18 cellular contexts compared by ENCODE assay signal in the genomic region with DNA sequence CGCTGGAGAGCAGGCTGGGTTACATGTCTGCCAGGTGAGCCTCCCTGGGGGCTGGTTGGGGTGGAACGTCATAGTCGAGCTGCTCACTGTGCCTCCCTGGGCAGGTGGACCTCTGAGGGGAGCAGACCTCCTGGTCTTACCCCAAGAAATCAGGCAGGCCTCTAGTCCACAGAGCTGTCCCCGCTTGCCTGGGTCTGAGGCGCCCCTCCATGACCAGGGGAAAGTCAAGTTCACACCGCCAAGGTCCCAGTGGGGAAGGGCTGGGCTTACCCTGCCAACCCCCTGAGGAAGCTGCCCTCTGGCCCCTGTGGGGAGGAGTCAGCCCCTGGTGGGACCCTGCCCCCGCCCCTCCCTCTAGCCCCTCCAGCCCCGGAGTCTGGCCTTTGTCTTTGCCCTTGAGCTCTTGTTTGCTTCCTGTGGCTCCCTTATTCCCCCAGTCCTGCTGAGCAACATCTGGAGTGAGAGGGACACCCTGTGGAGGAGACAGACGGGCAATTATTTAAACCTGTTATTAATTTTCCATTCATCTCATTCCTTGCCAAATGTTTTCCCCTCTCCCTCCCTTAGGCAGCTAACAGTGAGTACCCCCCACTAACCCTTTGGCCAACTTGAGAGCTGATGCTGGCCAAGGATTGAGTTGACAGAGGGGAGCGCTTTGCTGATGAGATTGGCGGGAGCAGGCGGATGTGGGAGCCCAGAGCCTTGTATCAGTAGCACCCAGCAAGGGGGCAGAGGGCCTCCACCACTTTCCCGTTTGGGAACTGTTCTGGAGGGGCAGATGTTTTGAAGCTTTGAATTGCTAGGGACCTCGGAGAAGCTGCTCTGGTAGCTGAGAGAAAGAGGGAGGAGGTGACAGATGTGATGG.
DNase-seq lines count a peak whose midpoint lies in the region; ATAC-seq, FAIRE-seq and TF ChIP-seq lines count a peak whose summit lies in the region.
"Had no signal": no experiment of that assay in that cellular context is flagged by ENCODE, and none has a peak within 500 bp of the region (broad histone marks: within the 10 kb centered on the region; RNA-seq: fewer than 3 reads in every experiment).

No MANE protein-coding gene starts in this region.

- intact Hi-C loops in GM12878 (cut with micrococcal nuclease; ENCODE audit: unreplicated experiment) (no loop called here), sigmoid colon (cut with DNase I) (no loop called here), esophagus squamous epithelium (cut with DNase I) (no loop called here)

- H3K4me3 ChIP-seq in GM12878 (no peak overlapping the region), sigmoid colon (no peak overlapping the region), esophagus squamous epithelium (no peak overlapping the region)
- H3K4me3 ChIP-seq: thyroid gland had no signal

- DNase-seq in NCI-H2107 treated with DMSO at 0.1 percent for 48 hours (lab: John Stamatoyannopoulos, UW; ENCODE audit: unreplicated experiment): peak; percentile 7
- no peak for DNase-seq in NCI-H2107 (lab: John Stamatoyannopoulos, UW)
- DNase-seq in NCI-H2081 treated with DMSO at 0.1 percent for 48 hours (lab: John Stamatoyannopoulos, UW): peak; percentile 73
- DNase-seq in GM12878 (ENCODE audit: low read depth, low spot score): no peak
- peak; percentile 58 for DNase-seq in sigmoid colon
- DNase-seq in esophagus squamous epithelium (lab: John Stamatoyannopoulos, UW): no peak
- DNase-seq in GM19239 (ENCODE audit: insufficient read length, low spot score): no peak
- DNase-seq: 8988T; activated CD4-positive, CD25-positive, alpha-beta regulatory T cell; activated naive CD4-positive, alpha-beta T cell; head of caudate nucleus; HFFc6; MV-4-11; T-helper 1 cell; thyroid gland had no signal

- no peaks in the 10 kb centered on the region for H4K20me1 ChIP-seq in GM12878 (ENCODE audit: control insufficient read depth, insufficient read depth)

- H3K36me3 ChIP-seq in GM12878 (ENCODE audit: control insufficient read depth in 2 of 2, insufficient read depth in 2 of 2, low read length in 1 of 2) (peaks cover 0 to 5% of the 10 kb centered on the region in 2 experiments; a peak in 2 of 4 replicates), sigmoid colon (peaks cover 6 to 56% (median 23%) of the 10 kb centered on the region in 4 donors), esophagus squamous epithelium (peaks cover 12 to 66% (median 15%) of the 10 kb centered on the region in 3 donors)

- H3K9me3 ChIP-seq in GM12878 (replicated peaks; ENCODE audit: control insufficient read depth, insufficient read depth, low read length) (peaks cover under 1% of the 10 kb centered on the region; the same call in 1 of the 3 replicates), sigmoid colon (peaks cover 0 to 1% (median under 1%) of the 10 kb centered on the region in 4 donors), esophagus squamous epithelium (peaks cover 0 to 4% (median 2%) of the 10 kb centered on the region in 3 donors)
- H3K9me3 ChIP-seq: thyroid gland had no signal

- in situ Hi-C loops in GM12878 (cut with MboI): no loop called here

- CTCF ChIA-PET in GM12878 (lab: Yijun Ruan, JAX): interaction anchor here (0.6 to 1.0 kb wide), 3 partner anchors 13 to 205 kb away, joined by 3 to 4 read pairs (median 3); no protein-coding TSS in a partner anchor

- TF ChIP-seq EP300 in GM12878 (IDR thresholded peaks at IDR 0.05; ENCODE audit: borderline replicate concordance in 1 of 2, control insufficient read depth in 1 of 2, low read depth in 2 of 2, low read length in 2 of 2) (no peak), sigmoid colon (IDR thresholded peaks at IDR 0.05) (no peak)

- no peak overlapping the region for H3K4me2 ChIP-seq in GM12878 (ENCODE audit: control insufficient read depth, insufficient read depth)

- TF ChIP-seq POLR2A in GM12878 (IDR thresholded peaks at IDR 0.05; ENCODE audit: low read depth, low read length): no peak
- no peak for TF ChIP-seq POLR2A in sigmoid colon (IDR thresholded peaks at IDR 0.05)
- TF ChIP-seq POLR2A in esophagus squamous epithelium (IDR thresholded peaks at IDR 0.05): no peak

- SMC1A ChIA-PET in GM12878 (lab: Charles Lee; ENCODE audit: uncharacterized antibody, unreplicated experiment): no interaction called here

- TF ChIP-seq CTCF in GM12878 (IDR thresholded peaks at IDR 0.05 in 2 of 3, conservative IDR thresholded peaks at IDR 0.05 in 1 of 3; ENCODE audit: control insufficient read depth in 2 of 3, extremely low read depth in 1 of 3, insufficient read depth in 1 of 3, low read depth in 3 of 3, low read length in 3 of 3) (no peak), sigmoid colon (IDR thresholded peaks at IDR 0.05) (no peak), esophagus squamous epithelium (IDR thresholded peaks at IDR 0.05) (no peak)

- no peak for ATAC-seq in GM12878
- no peak for ATAC-seq in GM18520 (IDR thresholded peaks at IDR 0.05; ENCODE audit: unreplicated experiment)
- ATAC-seq: esophagus mucosa had no signal

- RAD21 ChIA-PET in GM12878 (lab: Charles Lee; ENCODE audit: unreplicated experiment): no interaction called here

- FAIRE-seq in GM12878 (lab: Jason Lieb, UNC) (no peak), GM19239 (lab: Jason Lieb, UNC) (no peak)

- H3K79me2 ChIP-seq in GM12878 (ENCODE audit: control insufficient read depth, insufficient read depth, low read length): no peaks in the 10 kb centered on the region

- no peak overlapping the region for H2AFZ ChIP-seq in GM12878 (ENCODE audit: control insufficient read depth, low read depth, low read length)

- H3K27ac ChIP-seq in GM12878 (ENCODE audit: control insufficient read depth, insufficient read depth): no peak overlapping the region
- H3K27ac ChIP-seq in sigmoid colon: no peak overlapping the region
- no peak overlapping the region for H3K27ac ChIP-seq in esophagus squamous epithelium
- H3K27ac ChIP-seq: RWPE1, thyroid gland had no signal

- TF ChIP-seq RAD21 in GM12878 (IDR thresholded peaks at IDR 0.05; ENCODE audit: insufficient read depth, low read depth, low read length): 0 out of 2 replicates have a peak, but pooled peaks have one; percentile 3

- whole genome bisulfite sequencing in GM12878 (ENCODE audit: insufficient coverage, insufficient replicate concordance, low lambda C conversion rate, missing lambda C conversion rate): 87% methylated on average over 14 of the region's 14 CpGs
- WGBS in sigmoid colon, 2 donors: 89 to 94% methylated on average over 14 of the region's 14 CpGs
- 89 to 100% methylated on average over 3 to 5 of the region's 14 CpGs for WGBS in esophagus squamous epithelium, 2 donors

- H3K4me1 ChIP-seq in GM12878 (ENCODE audit: control insufficient read depth, insufficient read depth, low read length) (peaks cover 4% of the 10 kb centered on the region; the same call in 1 of the 2 replicates), sigmoid colon (no peaks in the 10 kb centered on the region), esophagus squamous epithelium (no peaks in the 10 kb centered on the region)
- H3K4me1 ChIP-seq: thyroid gland had no signal

- no peak overlapping the region for H3K9ac ChIP-seq in GM12878 (ENCODE audit: control insufficient read depth, insufficient read depth, low read length)

- H3K27me3 ChIP-seq in GM12878 (replicated peaks in 1 of 2; ENCODE audit: control insufficient read depth in 2 of 2, insufficient read depth in 2 of 2, low read length in 1 of 2): no peaks in the 10 kb centered on the region
- no peaks in the 10 kb centered on the region for H3K27me3 ChIP-seq in sigmoid colon
- no peaks in the 10 kb centered on the region for H3K27me3 ChIP-seq in esophagus squamous epithelium
- H3K27me3 ChIP-seq: thyroid gland had no signal

- no TSS peak for BruUV-seq in GM12878 (replicated peaks; lab: Mats Ljungman, UMichigan)

- POLR2A ChIA-PET in GM12878 (lab: Charles Lee): no interaction called here

TF ChIP-seq in GM12878, 131 proteins besides CTCF, POLR2A, EP300 and RAD21 (continues in another document):
- TF ChIP-seq EGR1 (IDR thresholded peaks at IDR 0.05; ENCODE audit: borderline replicate concordance in 1 of 2, low read depth in 2 of 2, low read length in 2 of 2) (no peak), STAT1 (conservative IDR thresholded peaks at IDR 0.05) (no peak)
- TF ChIP-seq, protein P1, sequence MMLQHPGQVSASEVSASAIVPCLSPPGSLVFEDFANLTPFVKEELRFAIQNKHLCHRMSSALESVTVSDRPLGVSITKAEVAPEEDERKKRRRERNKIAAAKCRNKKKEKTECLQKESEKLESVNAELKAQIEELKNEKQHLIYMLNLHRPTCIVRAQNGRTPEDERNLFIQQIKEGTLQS (IDR thresholded peaks at IDR 0.05; ENCODE audit: borderline replicate concordance, extremely low read depth, low read depth, low read length): no peak
- TF ChIP-seq, protein P2, sequence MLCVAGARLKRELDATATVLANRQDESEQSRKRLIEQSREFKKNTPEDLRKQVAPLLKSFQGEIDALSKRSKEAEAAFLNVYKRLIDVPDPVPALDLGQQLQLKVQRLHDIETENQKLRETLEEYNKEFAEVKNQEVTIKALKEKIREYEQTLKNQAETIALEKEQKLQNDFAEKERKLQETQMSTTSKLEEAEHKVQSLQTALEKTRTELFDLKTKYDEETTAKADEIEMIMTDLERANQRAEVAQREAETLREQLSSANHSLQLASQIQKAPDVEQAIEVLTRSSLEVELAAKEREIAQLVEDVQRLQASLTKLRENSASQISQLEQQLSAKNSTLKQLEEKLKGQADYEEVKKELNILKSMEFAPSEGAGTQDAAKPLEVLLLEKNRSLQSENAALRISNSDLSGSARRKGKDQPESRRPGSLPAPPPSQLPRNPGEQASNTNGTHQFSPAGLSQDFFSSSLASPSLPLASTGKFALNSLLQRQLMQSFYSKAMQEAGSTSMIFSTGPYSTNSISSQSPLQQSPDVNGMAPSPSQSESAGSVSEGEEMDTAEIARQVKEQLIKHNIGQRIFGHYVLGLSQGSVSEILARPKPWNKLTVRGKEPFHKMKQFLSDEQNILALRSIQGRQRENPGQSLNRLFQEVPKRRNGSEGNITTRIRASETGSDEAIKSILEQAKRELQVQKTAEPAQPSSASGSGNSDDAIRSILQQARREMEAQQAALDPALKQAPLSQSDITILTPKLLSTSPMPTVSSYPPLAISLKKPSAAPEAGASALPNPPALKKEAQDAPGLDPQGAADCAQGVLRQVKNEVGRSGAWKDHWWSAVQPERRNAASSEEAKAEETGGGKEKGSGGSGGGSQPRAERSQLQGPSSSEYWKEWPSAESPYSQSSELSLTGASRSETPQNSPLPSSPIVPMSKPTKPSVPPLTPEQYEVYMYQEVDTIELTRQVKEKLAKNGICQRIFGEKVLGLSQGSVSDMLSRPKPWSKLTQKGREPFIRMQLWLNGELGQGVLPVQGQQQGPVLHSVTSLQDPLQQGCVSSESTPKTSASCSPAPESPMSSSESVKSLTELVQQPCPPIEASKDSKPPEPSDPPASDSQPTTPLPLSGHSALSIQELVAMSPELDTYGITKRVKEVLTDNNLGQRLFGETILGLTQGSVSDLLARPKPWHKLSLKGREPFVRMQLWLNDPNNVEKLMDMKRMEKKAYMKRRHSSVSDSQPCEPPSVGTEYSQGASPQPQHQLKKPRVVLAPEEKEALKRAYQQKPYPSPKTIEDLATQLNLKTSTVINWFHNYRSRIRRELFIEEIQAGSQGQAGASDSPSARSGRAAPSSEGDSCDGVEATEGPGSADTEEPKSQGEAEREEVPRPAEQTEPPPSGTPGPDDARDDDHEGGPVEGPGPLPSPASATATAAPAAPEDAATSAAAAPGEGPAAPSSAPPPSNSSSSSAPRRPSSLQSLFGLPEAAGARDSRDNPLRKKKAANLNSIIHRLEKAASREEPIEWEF (IDR thresholded peaks at IDR 0.05; ENCODE audit: insufficient replicate concordance, low read depth, low read length): no peak

Comparison
In these comparisons a context has a peak if more than half of its experiments do, and no peak if none do; other contexts are left out.
1. DNase-seq: peak in NCI-H2107 treated with DMSO at 0.1 percent for 48 hours (single experiment), NCI-H2081 treated with DMSO at 0.1 percent for 48 hours (single experiment) and sigmoid colon (single experiment); none in NCI-H2107 (single experiment), GM12878 (single experiment), esophagus squamous epithelium (single experiment) and GM19239 (single experiment).